8 cellular contexts compared by ENCODE assay signal in the genomic region with DNA sequence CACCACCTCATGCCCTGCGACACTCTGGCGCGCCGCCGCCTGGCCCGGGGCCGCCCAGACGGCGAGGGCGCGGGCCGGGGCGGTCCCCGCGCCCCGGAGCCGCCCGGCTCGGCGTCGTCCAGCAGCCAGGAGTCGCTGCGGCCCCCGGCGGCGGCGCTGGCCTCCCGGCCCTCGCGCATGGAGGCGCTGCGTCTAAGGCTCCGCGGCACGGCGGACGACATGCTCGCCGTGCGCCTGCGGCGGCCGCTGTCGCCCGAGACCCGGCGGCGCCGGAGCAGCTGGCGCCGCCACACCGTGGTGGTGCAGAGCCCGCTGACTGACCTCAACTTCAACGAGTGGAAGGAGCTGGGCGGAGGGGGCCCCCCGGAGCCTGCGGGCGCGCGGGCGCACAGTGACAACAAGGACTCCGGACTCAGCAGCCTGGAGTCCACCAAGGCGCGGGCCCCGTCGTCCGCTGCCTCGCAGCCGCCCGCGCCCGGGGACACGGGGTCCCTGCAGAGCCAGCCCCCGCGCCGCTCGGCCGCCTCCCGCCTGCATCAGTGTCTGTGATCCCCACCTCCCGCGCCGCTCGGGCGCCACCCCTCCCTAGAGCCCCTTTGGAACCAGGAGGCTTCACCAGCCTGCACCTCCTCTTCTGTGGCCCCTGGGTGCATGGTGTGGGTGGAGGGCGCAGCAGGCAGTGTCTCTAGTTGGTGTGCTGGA.
A peak's percentile ranks its signal among the peaks of the same experiment; 100 is the strongest.
DNase-seq lines count a peak whose midpoint lies in the region; FAIRE-seq and TF ChIP-seq lines count a peak whose summit lies in the region.
"Had no signal": no experiment of that assay in that cellular context is flagged by ENCODE, and none has a peak within 500 bp of the region (broad histone marks: within the 10 kb centered on the region; RNA-seq: fewer than 3 reads in every experiment).

No MANE protein-coding gene starts in this region.

- H3K4me1 ChIP-seq in small intestine (ENCODE audit: control insufficient read depth in 2 of 2, insufficient read depth in 1 of 2, low read depth in 1 of 2, low read length in 1 of 2) (no peaks in the 10 kb centered on the region), OCI-LY7 (ENCODE audit: insufficient read depth, low read length, poor library complexity, severe bottlenecking) (no peaks in the 10 kb centered on the region)

- no peak overlapping the region for H2AFZ ChIP-seq in OCI-LY7 (ENCODE audit: low read length)

- no TSS peak for BruUV-seq in OCI-LY7 (replicated peaks; lab: Mats Ljungman, UMichigan)

- peak; percentile 59 for DNase-seq in GM20000 (ENCODE audit: low spot score)
- DNase-seq in WERI-Rb-1: peak; percentile 80
- DNase-seq in small intestine: peak; percentile 4
- DNase-seq in OCI-LY7 (ENCODE audit: low spot score): no peak
- no peak for DNase-seq in DMS 273 treated with DMSO at 0.1 percent for 48 hours (lab: John Stamatoyannopoulos, UW)
- DNase-seq in stimulated activated CD4-positive, alpha-beta T cell treated with anti-CD3 and anti-CD28 coated beads, Interleukin-4, amount 100 ng/mL, for 24 hours: no peak

- no peaks in the 10 kb centered on the region for H4K20me1 ChIP-seq in OCI-LY7 (ENCODE audit: insufficient read depth, low read length)

- H3K9me2 ChIP-seq in OCI-LY7 (ENCODE audit: insufficient read depth, low read length): no peaks in the 10 kb centered on the region

- no peak for FAIRE-seq in small intestine (lab: Jason Lieb, UNC)
- FAIRE-seq: bronchial epithelial cell had no signal

- 9 to 15% (median 10%) methylated on average over 44 to 85 of the region's 85 CpGs for WGBS in small intestine, 3 donors

- H3K36me3 ChIP-seq in WERI-Rb-1: no peaks in the 10 kb centered on the region
- H3K36me3 ChIP-seq in small intestine (ENCODE audit: control insufficient read depth in 2 of 2, insufficient read depth in 2 of 2, low read length in 2 of 2): no peaks in the 10 kb centered on the region
- no peaks in the 10 kb centered on the region for H3K36me3 ChIP-seq in OCI-LY7 (ENCODE audit: insufficient read depth, low read length)

- TF ChIP-seq CTCF in GM20000 (IDR thresholded peaks at IDR 0.05; ENCODE audit: extremely low read depth, missing control alignments): no peak
- TF ChIP-seq CTCF in WERI-Rb-1 (IDR thresholded peaks at IDR 0.05; ENCODE audit: low read depth, low read length): peak; percentile 48; the same call in 1 of the 2 replicates
- no peak for TF ChIP-seq CTCF in OCI-LY7 (conservative IDR thresholded peaks at IDR 0.05; ENCODE audit: low read length)

- H3K9me3 ChIP-seq in WERI-Rb-1 (ENCODE audit: severe bottlenecking) (no peaks in the 10 kb centered on the region), small intestine (ENCODE audit: control insufficient read depth, low read depth) (no peaks in the 10 kb centered on the region), OCI-LY7 (ENCODE audit: low read length) (no peaks in the 10 kb centered on the region)

- intact Hi-C loops in OCI-LY7 (cut with micrococcal nuclease; ENCODE audit: unreplicated experiment): no loop called here

- no peaks in the 10 kb centered on the region for H3K27me3 ChIP-seq in WERI-Rb-1 (ENCODE audit: insufficient read depth, low read depth, severe bottlenecking)
- peaks cover 6 to 8% of the 10 kb centered on the region in 2 donors for H3K27me3 ChIP-seq in small intestine (ENCODE audit: control insufficient read depth in 2 of 2, insufficient read depth in 2 of 2, low read length in 2 of 2)

- no peak overlapping the region for H3K4me2 ChIP-seq in OCI-LY7 (ENCODE audit: low read length)

- POLR2A ChIA-PET in OCI-LY7 (lab: Charles Lee): no interaction called here

- no peaks in the 10 kb centered on the region for H3K79me2 ChIP-seq in OCI-LY7 (ENCODE audit: insufficient read depth, low read depth, low read length)

- peak overlapping the region; percentile 51 for H3K4me3 ChIP-seq in WERI-Rb-1 (ENCODE audit: low read depth, low read length)
- peak overlapping the region; percentile 10 for H3K4me3 ChIP-seq in iPS-11a (ENCODE audit: low read depth, low read length)
- H3K4me3 ChIP-seq in small intestine (ENCODE audit: low read depth in 1 of 2, low read length in 2 of 2): peak overlapping the region in 1 of 2 donors; percentile 3
- H3K4me3 ChIP-seq in OCI-LY7 (ENCODE audit: low read depth, low read length, poor library complexity, severe bottlenecking): no peak overlapping the region

- H3K27ac ChIP-seq in WERI-Rb-1: peak overlapping the region; percentile 90
- no peak overlapping the region for H3K27ac ChIP-seq in small intestine (ENCODE audit: low read depth in 1 of 2, low read length in 1 of 2)
- no peak overlapping the region for H3K27ac ChIP-seq in OCI-LY7 (ENCODE audit: low read depth, low read length, poor library complexity, severe bottlenecking)

- CTCF ChIA-PET in OCI-LY7 (lab: Charles Lee; ENCODE audit: unreplicated experiment): no interaction called here

Comparison
In these comparisons a context has a peak if more than half of its experiments do, and no peak if none do; other contexts are left out.
1. DNase-seq: peak in GM20000 (single experiment), WERI-Rb-1 (single experiment) and small intestine (single experiment); none in OCI-LY7 (single experiment), DMS 273 treated with DMSO at 0.1 percent for 48 hours (single experiment) and stimulated activated CD4-positive, alpha-beta T cell treated with anti-CD3 and anti-CD28 coated beads, Interleukin-4, amount 100 ng/mL, for 24 hours (single experiment).